In genomic region chr1:244100691-244101453, GRCh38 we compare ENCODE assay signal across 1 cellular context.
TF ChIP-seq lines count a peak whose summit lies in the region.

No MANE protein-coding gene starts in this region.

TF ChIP-seq in GM23338, 12 proteins besides CTCF, POLR2A, EP300 and RAD21 (continued from another document):
- TF ChIP-seq, protein P1, sequence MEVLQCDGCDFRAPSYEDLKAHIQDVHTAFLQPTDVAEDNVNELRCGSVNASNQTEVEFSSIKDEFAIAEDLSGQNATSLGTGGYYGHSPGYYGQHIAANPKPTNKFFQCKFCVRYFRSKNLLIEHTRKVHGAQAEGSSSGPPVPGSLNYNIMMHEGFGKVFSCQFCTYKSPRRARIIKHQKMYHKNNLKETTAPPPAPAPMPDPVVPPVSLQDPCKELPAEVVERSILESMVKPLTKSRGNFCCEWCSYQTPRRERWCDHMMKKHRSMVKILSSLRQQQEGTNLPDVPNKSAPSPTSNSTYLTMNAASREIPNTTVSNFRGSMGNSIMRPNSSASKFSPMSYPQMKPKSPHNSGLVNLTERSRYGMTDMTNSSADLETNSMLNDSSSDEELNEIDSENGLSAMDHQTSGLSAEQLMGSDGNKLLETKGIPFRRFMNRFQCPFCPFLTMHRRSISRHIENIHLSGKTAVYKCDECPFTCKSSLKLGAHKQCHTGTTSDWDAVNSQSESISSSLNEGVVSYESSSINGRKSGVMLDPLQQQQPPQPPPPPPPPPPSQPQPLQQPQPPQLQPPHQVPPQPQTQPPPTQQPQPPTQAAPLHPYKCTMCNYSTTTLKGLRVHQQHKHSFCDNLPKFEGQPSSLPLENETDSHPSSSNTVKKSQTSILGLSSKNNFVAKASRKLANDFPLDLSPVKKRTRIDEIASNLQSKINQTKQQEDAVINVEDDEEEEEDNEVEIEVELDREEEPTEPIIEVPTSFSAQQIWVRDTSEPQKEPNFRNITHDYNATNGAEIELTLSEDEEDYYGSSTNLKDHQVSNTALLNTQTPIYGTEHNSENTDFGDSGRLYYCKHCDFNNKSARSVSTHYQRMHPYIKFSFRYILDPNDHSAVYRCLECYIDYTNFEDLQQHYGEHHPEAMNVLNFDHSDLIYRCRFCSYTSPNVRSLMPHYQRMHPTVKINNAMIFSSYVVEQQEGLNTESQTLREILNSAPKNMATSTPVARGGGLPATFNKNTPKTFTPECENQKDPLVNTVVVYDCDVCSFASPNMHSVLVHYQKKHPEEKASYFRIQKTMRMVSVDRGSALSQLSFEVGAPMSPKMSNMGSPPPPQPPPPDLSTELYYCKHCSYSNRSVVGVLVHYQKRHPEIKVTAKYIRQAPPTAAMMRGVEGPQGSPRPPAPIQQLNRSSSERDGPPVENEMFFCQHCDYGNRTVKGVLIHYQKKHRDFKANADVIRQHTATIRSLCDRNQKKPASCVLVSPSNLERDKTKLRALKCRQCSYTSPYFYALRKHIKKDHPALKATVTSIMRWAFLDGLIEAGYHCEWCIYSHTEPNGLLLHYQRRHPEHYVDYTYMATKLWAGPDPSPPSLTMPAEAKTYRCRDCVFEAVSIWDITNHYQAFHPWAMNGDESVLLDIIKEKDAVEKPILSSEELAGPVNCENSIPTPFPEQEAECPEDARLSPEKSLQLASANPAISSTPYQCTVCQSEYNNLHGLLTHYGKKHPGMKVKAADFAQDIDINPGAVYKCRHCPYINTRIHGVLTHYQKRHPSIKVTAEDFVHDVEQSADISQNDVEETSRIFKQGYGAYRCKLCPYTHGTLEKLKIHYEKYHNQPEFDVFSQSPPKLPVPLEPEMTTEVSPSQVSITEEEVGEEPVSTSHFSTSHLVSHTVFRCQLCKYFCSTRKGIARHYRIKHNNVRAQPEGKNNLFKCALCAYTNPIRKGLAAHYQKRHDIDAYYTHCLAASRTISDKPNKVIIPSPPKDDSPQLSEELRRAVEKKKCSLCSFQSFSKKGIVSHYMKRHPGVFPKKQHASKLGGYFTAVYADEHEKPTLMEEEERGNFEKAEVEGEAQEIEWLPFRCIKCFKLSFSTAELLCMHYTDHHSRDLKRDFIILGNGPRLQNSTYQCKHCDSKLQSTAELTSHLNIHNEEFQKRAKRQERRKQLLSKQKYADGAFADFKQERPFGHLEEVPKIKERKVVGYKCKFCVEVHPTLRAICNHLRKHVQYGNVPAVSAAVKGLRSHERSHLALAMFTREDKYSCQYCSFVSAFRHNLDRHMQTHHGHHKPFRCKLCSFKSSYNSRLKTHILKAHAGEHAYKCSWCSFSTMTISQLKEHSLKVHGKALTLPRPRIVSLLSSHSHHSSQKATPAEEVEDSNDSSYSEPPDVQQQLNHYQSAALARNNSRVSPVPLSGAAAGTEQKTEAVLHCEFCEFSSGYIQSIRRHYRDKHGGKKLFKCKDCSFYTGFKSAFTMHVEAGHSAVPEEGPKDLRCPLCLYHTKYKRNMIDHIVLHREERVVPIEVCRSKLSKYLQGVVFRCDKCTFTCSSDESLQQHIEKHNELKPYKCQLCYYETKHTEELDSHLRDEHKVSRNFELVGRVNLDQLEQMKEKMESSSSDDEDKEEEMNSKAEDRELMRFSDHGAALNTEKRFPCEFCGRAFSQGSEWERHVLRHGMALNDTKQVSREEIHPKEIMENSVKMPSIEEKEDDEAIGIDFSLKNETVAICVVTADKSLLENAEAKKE (CRISPR knock-in tag; IDR thresholded peaks at IDR 0.05) = no peak
- TF ChIP-seq ZNF114 (CRISPR knock-in tag; IDR thresholded peaks at IDR 0.05) = no peak
- TF ChIP-seq POLR2AphosphoS5 (IDR thresholded peaks at IDR 0.05; ENCODE audit: low read depth) = no peak
- TF ChIP-seq NANOG (IDR thresholded peaks at IDR 0.05; ENCODE audit: borderline replicate concordance) = no peak
- TF ChIP-seq STAT1 (IDR thresholded peaks at IDR 0.05; ENCODE audit: unreplicated experiment) = no peak
- TF ChIP-seq EZH2phosphoT487 (IDR thresholded peaks at IDR 0.05; ENCODE audit: unreplicated experiment) = no peak
- TF ChIP-seq ZNF331 (CRISPR knock-in tag; IDR thresholded peaks at IDR 0.05; ENCODE audit: low read depth) = no peak
